ENCODE assay signal across 14 cellular contexts in genomic region chr1:221431068-221431651, GRCh38.
A peak's percentile ranks its signal among the peaks of the same experiment; 100 is the strongest.
DNase-seq lines count a peak whose midpoint lies in the region; ATAC-seq, FAIRE-seq and TF ChIP-seq lines count a peak whose summit lies in the region.
"Had no signal": no experiment of that assay in that cellular context is flagged by ENCODE, and none has a peak within 500 bp of the region (broad histone marks: within the 10 kb centered on the region; RNA-seq: fewer than 3 reads in every experiment).

No MANE protein-coding gene starts in this region.

- H3K9me3 Mint-ChIP-seq in astrocyte (ENCODE audit: unreplicated experiment) = peaks cover 5% of the 10 kb centered on the region

- H3K4me1 Mint-ChIP-seq in astrocyte (ENCODE audit: low read depth, unreplicated experiment) = peaks cover 3% of the 10 kb centered on the region

- H3K4me3 ChIP-seq in AG10803 (ENCODE audit: low read length) (no peak overlapping the region), astrocyte (ENCODE audit: insufficient read depth, low read depth, low read length) (no peak overlapping the region), left lung (no peak overlapping the region), dorsolateral prefrontal cortex (no peak overlapping the region)
- H3K4me3 ChIP-seq: skin epidermis had no signal

- H3K36me3 Mint-ChIP-seq in astrocyte (ENCODE audit: low read depth, unreplicated experiment) = peaks cover 2% of the 10 kb centered on the region
- H3K36me3 Mint-ChIP-seq: brain had no signal

- H3K4me1 ChIP-seq in astrocyte (ENCODE audit: insufficient read depth, low read length) (no peaks in the 10 kb centered on the region), left lung (peaks cover 0 to 10% of the 10 kb centered on the region in 2 donors)

- TF ChIP-seq CTCF in AG10803 (conservative IDR thresholded peaks at IDR 0.05; ENCODE audit: low read length) (peak; percentile 67), astrocyte (IDR thresholded peaks at IDR 0.05; ENCODE audit: insufficient read depth, low read depth, low read length) (no peak), left lung (IDR thresholded peaks at IDR 0.05) (no peak), RWPE1 (conservative IDR thresholded peaks at IDR 0.05; ENCODE audit: low read depth) (no peak), dorsolateral prefrontal cortex (IDR thresholded peaks at IDR 0.05 in 54 of 56, conservative IDR thresholded peaks at IDR 0.05 in 2 of 56; ENCODE audit: low read depth in 1 of 56, partially characterized antibody in 56 of 56) (peak in 10 of 56 donors; percentile 8 to 38 (median 32))

- DNase-seq in AG10803 (ENCODE audit: low read depth) = peak; percentile 53
- DNase-seq in HCEC 1CT = peak; percentile 54
- DNase-seq in astrocyte (ENCODE audit: low read depth) = peak; percentile 26
- DNase-seq in left lung = no peak
- DNase-seq in RWPE1 (ENCODE audit: low spot score) = no peak
- DNase-seq in dorsolateral prefrontal cortex = no peak
- DNase-seq: activated CD4-positive, alpha-beta T cell treated with anti-CD3 and anti-CD28 coated beads for 1 hour; Kasumi-1; NCI-H524 treated with DMSO at 0.1 percent for 48 hours; SW 1271 had no signal

- H3K79me2 ChIP-seq in astrocyte (ENCODE audit: insufficient read depth, low read length) = no peaks in the 10 kb centered on the region

- ATAC-seq in left lung (peak; percentile 43), HG03442 (IDR thresholded peaks at IDR 0.05; ENCODE audit: unreplicated experiment) (no peak), GM19463 (IDR thresholded peaks at IDR 0.05; ENCODE audit: unreplicated experiment) (no peak)

- no peaks in the 10 kb centered on the region for H4K20me1 ChIP-seq in astrocyte (ENCODE audit: insufficient read depth, low read length)

- intact Hi-C loops in left lung (cut with DNase I) = loop anchor here (10.0 kb wide), 2 partner anchors 166 to 616 kb away; no protein-coding TSS in a partner anchor
- intact Hi-C loops in dorsolateral prefrontal cortex (cut with DNase I) = loop anchor here (10.0 kb wide), 3 partner anchors 96 to 626 kb away; partner anchors contain the start of gene HLX (in 1 of the 2)

- no peak overlapping the region for H3K4me2 ChIP-seq in astrocyte (ENCODE audit: low read length)

- H3K27me3 ChIP-seq in astrocyte (ENCODE audit: insufficient read depth, low read length) = no peaks in the 10 kb centered on the region
- no peaks in the 10 kb centered on the region for H3K27me3 ChIP-seq in left lung
- H3K27me3 ChIP-seq in dorsolateral prefrontal cortex = no peaks in the 10 kb centered on the region

- POLR2A ChIA-PET in RWPE1 (lab: Yijun Ruan, JAX; ENCODE audit: low non-redundant PET) = no interaction called here

- H3K4me3 Mint-ChIP-seq in astrocyte (ENCODE audit: unreplicated experiment) = no peak overlapping the region
- H3K4me3 Mint-ChIP-seq: brain had no signal

- no peaks in the 10 kb centered on the region for H3K36me3 ChIP-seq in astrocyte (ENCODE audit: insufficient read depth, low read length)
- H3K36me3 ChIP-seq in left lung = no peaks in the 10 kb centered on the region

- H3K27ac ChIP-seq in astrocyte (ENCODE audit: low read depth, low read length) = peak overlapping the region; percentile 32
- H3K27ac ChIP-seq in left lung = no peak overlapping the region
- H3K27ac ChIP-seq in RWPE1 = no peak overlapping the region
- H3K27ac ChIP-seq in dorsolateral prefrontal cortex = no peak overlapping the region
- H3K27ac ChIP-seq: skin epidermis had no signal

- no peaks in the 10 kb centered on the region for H3K27me3 Mint-ChIP-seq in astrocyte (ENCODE audit: low read depth, unreplicated experiment)
- H3K27me3 Mint-ChIP-seq: brain had no signal

- H3K27ac Mint-ChIP-seq in astrocyte (ENCODE audit: unreplicated experiment) = no peak overlapping the region
- H3K27ac Mint-ChIP-seq: brain had no signal

- H3K9ac ChIP-seq in astrocyte (ENCODE audit: low read length) = no peak overlapping the region

- CTCF ChIA-PET in RWPE1 (lab: Yijun Ruan, JAX) = interaction anchor here (0.6 to 1.1 kb wide), 3 partner anchors 167 to 698 kb away, joined by 3 to 9 read pairs (median 4); no protein-coding TSS in a partner anchor

- no peak overlapping the region for H2AFZ ChIP-seq in astrocyte (ENCODE audit: low read depth, low read length)

- no peak for FAIRE-seq in astrocyte (lab: Jason Lieb, UNC)

- H3K9me3 ChIP-seq in astrocyte (ENCODE audit: insufficient read depth, low read depth, low read length) = no peaks in the 10 kb centered on the region
- peaks cover 0 to 17% of the 10 kb centered on the region in 2 donors for H3K9me3 ChIP-seq in left lung

Comparison
In these comparisons a context has a peak if more than half of its experiments do, and no peak if none do; other contexts are left out.
1. DNase-seq: peak in AG10803 (single experiment), HCEC 1CT (single experiment) and astrocyte (single experiment); none in left lung (0 of 2), RWPE1 (single experiment) and dorsolateral prefrontal cortex (0 of 10).